ENCODE assay signal across 1 cellular context in genomic region chr12:608413-608812, GRCh38.
TF ChIP-seq lines count a peak whose summit lies in the region.

No MANE protein-coding gene starts in this region.

TF ChIP-seq in liver, 16 proteins besides CTCF, POLR2A, EP300 and RAD21 (continued from another document):
- TF ChIP-seq EGR1 (IDR thresholded peaks at IDR 0.05; ENCODE audit: low read depth in 2 of 2) (no peak), NR2F2 (IDR thresholded peaks at IDR 0.05) (no peak), SP1 (IDR thresholded peaks at IDR 0.05) (peak; percentile 37), HNF4G (IDR thresholded peaks at IDR 0.05) (no peak), FOXA2 (IDR thresholded peaks at IDR 0.05) (no peak), RXRA (IDR thresholded peaks at IDR 0.05) (peak in 1 of 2 donors; percentile 70), TAF1 (conservative IDR thresholded peaks at IDR 0.05) (no peak), JUND (IDR thresholded peaks at IDR 0.05) (no peak), YY1 (IDR thresholded peaks at IDR 0.05) (no peak)
- TF ChIP-seq, protein P1, sequence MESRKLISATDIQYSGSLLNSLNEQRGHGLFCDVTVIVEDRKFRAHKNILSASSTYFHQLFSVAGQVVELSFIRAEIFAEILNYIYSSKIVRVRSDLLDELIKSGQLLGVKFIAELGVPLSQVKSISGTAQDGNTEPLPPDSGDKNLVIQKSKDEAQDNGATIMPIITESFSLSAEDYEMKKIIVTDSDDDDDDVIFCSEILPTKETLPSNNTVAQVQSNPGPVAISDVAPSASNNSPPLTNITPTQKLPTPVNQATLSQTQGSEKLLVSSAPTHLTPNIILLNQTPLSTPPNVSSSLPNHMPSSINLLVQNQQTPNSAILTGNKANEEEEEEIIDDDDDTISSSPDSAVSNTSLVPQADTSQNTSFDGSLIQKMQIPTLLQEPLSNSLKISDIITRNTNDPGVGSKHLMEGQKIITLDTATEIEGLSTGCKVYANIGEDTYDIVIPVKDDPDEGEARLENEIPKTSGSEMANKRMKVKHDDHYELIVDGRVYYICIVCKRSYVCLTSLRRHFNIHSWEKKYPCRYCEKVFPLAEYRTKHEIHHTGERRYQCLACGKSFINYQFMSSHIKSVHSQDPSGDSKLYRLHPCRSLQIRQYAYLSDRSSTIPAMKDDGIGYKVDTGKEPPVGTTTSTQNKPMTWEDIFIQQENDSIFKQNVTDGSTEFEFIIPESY (IDR thresholded peaks at IDR 0.05): no peak
- TF ChIP-seq, protein P2, sequence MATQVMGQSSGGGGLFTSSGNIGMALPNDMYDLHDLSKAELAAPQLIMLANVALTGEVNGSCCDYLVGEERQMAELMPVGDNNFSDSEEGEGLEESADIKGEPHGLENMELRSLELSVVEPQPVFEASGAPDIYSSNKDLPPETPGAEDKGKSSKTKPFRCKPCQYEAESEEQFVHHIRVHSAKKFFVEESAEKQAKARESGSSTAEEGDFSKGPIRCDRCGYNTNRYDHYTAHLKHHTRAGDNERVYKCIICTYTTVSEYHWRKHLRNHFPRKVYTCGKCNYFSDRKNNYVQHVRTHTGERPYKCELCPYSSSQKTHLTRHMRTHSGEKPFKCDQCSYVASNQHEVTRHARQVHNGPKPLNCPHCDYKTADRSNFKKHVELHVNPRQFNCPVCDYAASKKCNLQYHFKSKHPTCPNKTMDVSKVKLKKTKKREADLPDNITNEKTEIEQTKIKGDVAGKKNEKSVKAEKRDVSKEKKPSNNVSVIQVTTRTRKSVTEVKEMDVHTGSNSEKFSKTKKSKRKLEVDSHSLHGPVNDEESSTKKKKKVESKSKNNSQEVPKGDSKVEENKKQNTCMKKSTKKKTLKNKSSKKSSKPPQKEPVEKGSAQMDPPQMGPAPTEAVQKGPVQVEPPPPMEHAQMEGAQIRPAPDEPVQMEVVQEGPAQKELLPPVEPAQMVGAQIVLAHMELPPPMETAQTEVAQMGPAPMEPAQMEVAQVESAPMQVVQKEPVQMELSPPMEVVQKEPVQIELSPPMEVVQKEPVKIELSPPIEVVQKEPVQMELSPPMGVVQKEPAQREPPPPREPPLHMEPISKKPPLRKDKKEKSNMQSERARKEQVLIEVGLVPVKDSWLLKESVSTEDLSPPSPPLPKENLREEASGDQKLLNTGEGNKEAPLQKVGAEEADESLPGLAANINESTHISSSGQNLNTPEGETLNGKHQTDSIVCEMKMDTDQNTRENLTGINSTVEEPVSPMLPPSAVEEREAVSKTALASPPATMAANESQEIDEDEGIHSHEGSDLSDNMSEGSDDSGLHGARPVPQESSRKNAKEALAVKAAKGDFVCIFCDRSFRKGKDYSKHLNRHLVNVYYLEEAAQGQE (IDR thresholded peaks at IDR 0.05): no peak
TF ChIP-seq in liver: peak in this region for 3.
